ENCODE assay signal across 12 cellular contexts in the genomic region with DNA sequence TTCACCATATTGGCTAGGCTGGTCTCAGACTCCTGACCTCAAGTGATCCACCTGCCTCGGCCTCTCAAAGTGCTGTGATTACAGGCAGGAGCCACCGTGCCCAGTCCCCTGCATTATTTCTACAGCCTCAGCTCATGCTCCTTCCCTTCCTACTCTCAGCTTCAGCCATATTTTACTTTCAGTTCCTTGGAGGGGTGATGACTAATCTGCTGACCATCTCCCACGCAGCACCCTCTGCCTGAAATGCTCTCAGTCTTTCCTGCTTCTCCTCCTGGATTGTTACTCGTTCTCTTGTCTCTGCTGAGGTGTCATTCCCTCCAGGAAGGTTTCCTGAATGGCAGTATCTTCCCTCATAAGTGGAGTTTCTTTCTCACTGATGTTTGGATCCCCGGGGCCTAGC.
A peak's percentile ranks its signal among the peaks of the same experiment; 100 is the strongest.
DNase-seq lines count a peak whose midpoint lies in the region; ATAC-seq and TF ChIP-seq lines count a peak whose summit lies in the region.
"Had no signal": no experiment of that assay in that cellular context is flagged by ENCODE, and none has a peak within 500 bp of the region (broad histone marks: within the 10 kb centered on the region; RNA-seq: fewer than 3 reads in every experiment).

No MANE protein-coding gene starts in this region.

- intact Hi-C loops in A673 (cut with micrococcal nuclease; ENCODE audit: unreplicated experiment), result no loop called here

- no peak overlapping the region for H3K4me3 ChIP-seq in A673 (ENCODE audit: low read depth, low read length, poor library complexity, severe bottlenecking)
- H3K4me3 ChIP-seq in effector memory CD4-positive, alpha-beta T cell (ENCODE audit: insufficient read depth, low read depth, low read length, poor library complexity, severe bottlenecking), result no peak overlapping the region
- H3K4me3 ChIP-seq: BLaER1 treated with 17β-estradiol and CSF1 and Interleukin-3, amounts not matched to agents 10 nM and 100 nM had no signal

- no peaks in the 10 kb centered on the region for H3K9me3 ChIP-seq in A673 (ENCODE audit: low read depth, low read length, poor library complexity, severe bottlenecking)
- H3K9me3 ChIP-seq in effector memory CD4-positive, alpha-beta T cell (ENCODE audit: control insufficient read depth, low read length), result no peaks in the 10 kb centered on the region
- H3K9me3 ChIP-seq: BLaER1 treated with 17β-estradiol and CSF1 and Interleukin-3, amounts not matched to agents 10 nM and 100 nM had no signal

- POLR2A ChIA-PET in A673 (lab: Charles Lee; ENCODE audit: low non-redundant PET), result no interaction called here
- POLR2A ChIA-PET in RWPE1 (lab: Yijun Ruan, JAX; ENCODE audit: low non-redundant PET), result no interaction called here

- CTCF ChIA-PET in A673 (lab: Charles Lee), result no interaction called here
- CTCF ChIA-PET in RWPE1 (lab: Yijun Ruan, JAX), result interaction anchor here (0.5 kb wide), 1 partner anchor 1138 kb away, joined by 10 read pairs; no protein-coding TSS in a partner anchor

- H3K27ac ChIP-seq in A673 (ENCODE audit: low read depth, low read length, poor library complexity, severe bottlenecking) (no peak overlapping the region), RWPE1 (no peak overlapping the region)
- H3K27ac ChIP-seq in effector memory CD4-positive, alpha-beta T cell (ENCODE audit: insufficient read depth, low read length, poor library complexity, severe bottlenecking), result no peak overlapping the region
- H3K27ac ChIP-seq: BLaER1 treated with 17β-estradiol and CSF1 and Interleukin-3, amounts not matched to agents 10 nM and 100 nM had no signal

- no peak for TF ChIP-seq CTCF in A673 (conservative IDR thresholded peaks at IDR 0.05; ENCODE audit: low read depth, low read length)
- no peak for TF ChIP-seq CTCF in RWPE1 (conservative IDR thresholded peaks at IDR 0.05; ENCODE audit: low read depth)

- no TSS peak for BruUV-seq in A673 (replicated peaks; lab: Mats Ljungman, UMichigan)

- DNase-seq in A673 (ENCODE audit: low spot score) (peak; percentile 20), H4 (ENCODE audit: low spot score) (peak; percentile 62), RWPE1 (ENCODE audit: low spot score) (peak; percentile 38), fibroblast of the conjunctiva (ENCODE audit: low read depth) (peak; percentile 20), NK-92 (lab: John Stamatoyannopoulos, UW; ENCODE audit: unreplicated experiment) (no peak), hypothalamus (lab: John Stamatoyannopoulos, UW) (no peak)
- DNase-seq in effector memory CD4-positive, alpha-beta T cell, result no peak
- DNase-seq: activated CD4-positive, alpha-beta T cell treated with anti-CD3 and anti-CD28 coated beads, Interleukin-2, amount 50 U/mL, for 48 hours; right cardiac atrium; stimulated activated naive CD4-positive, alpha-beta T cell treated with Interleukin-2 at 50 U/mL for 16 hours had no signal

- H3K27me3 ChIP-seq in A673 (replicated peaks; ENCODE audit: insufficient read depth, low read depth, low read length, poor library complexity), result no peaks in the 10 kb centered on the region
- no peaks in the 10 kb centered on the region for H3K27me3 ChIP-seq in effector memory CD4-positive, alpha-beta T cell (replicated peaks; ENCODE audit: control insufficient read depth, insufficient read depth, low read length, poor library complexity, severe bottlenecking)

- no peak for ATAC-seq in GM18858 (IDR thresholded peaks at IDR 0.05; ENCODE audit: unreplicated experiment)
- ATAC-seq: right cardiac atrium had no signal

- no peaks in the 10 kb centered on the region for H3K36me3 ChIP-seq in A673 (ENCODE audit: insufficient read depth, low read length, poor library complexity, severe bottlenecking)
- H3K36me3 ChIP-seq in effector memory CD4-positive, alpha-beta T cell (ENCODE audit: control insufficient read depth, insufficient read depth, low read length), result no peaks in the 10 kb centered on the region
- H3K36me3 ChIP-seq: BLaER1 treated with 17β-estradiol and CSF1 and Interleukin-3, amounts not matched to agents 10 nM and 100 nM had no signal

- H3K4me1 ChIP-seq in A673 (ENCODE audit: insufficient read depth, low read length, poor library complexity, severe bottlenecking), result no peaks in the 10 kb centered on the region
- no peaks in the 10 kb centered on the region for H3K4me1 ChIP-seq in effector memory CD4-positive, alpha-beta T cell (ENCODE audit: control insufficient read depth, insufficient read depth, low read length, poor library complexity, severe bottlenecking)

Comparison
In these comparisons a context has a peak if more than half of its experiments do, and no peak if none do; other contexts are left out.
1. DNase-seq: peak in A673 (single experiment), H4 (single experiment), RWPE1 (single experiment) and fibroblast of the conjunctiva (single experiment); none in NK-92 (single experiment), effector memory CD4-positive, alpha-beta T cell (0 of 3) and hypothalamus (0 of 51).